Comparison of ENCODE assay signal across 19 cellular contexts in the genomic region with DNA sequence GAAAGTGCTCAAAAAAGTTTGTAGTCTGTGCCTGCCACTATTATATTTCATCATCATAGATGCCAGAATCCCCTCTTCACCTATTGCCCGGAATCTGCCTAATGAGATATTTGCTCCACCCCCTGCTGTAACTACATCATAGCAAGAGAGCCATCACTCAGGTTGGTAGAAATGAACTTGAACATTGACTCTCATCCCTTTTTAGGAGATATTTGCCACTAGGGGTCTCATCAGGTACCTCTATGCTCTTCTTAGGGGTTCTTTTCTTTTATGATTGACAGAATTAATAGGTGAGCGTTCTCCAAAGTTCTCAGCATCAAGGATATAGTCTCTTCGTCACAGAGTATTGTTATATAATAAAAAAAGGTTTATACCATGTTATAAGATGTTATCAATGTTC. TPM values are rescaled to one million over a fixed set of nuclear protein-coding genes. Genes with fewer than 3 reads are reported as not detected.
DNase-seq lines count a peak whose midpoint lies in the region; ATAC-seq and TF ChIP-seq lines count a peak whose summit lies in the region.
"Had no signal": no experiment of that assay in that cellular context is flagged by ENCODE, and none has a peak within 500 bp of the region (broad histone marks: within the 10 kb centered on the region; RNA-seq: fewer than 3 reads in every experiment).

No MANE protein-coding gene starts in this region.

- H3K4me1 ChIP-seq in OCI-LY3 (ENCODE audit: low read length) (peaks cover 6% of the 10 kb centered on the region), foreskin keratinocyte (no peaks in the 10 kb centered on the region)
- H3K4me1 ChIP-seq: BE2C had no signal

- no peak overlapping the region for H2AFZ ChIP-seq in OCI-LY3 (ENCODE audit: low read depth, low read length)

- no peaks in the 10 kb centered on the region for H3K36me3 ChIP-seq in GM06990 (ENCODE audit: control insufficient read depth, insufficient read depth, low read length)
- no peaks in the 10 kb centered on the region for H3K36me3 ChIP-seq in OCI-LY3 (replicated peaks; ENCODE audit: low read depth, low read length)
- H3K36me3 ChIP-seq: BE2C had no signal

- ATAC-seq in foreskin keratinocyte (no peak), GM18861 (IDR thresholded peaks at IDR 0.05; ENCODE audit: unreplicated experiment) (no peak), GM21717 (IDR thresholded peaks at IDR 0.05; ENCODE audit: unreplicated experiment) (no peak)
- ATAC-seq: GM12878, HCT116 had no signal

- TF ChIP-seq CTCF in GM06990 (IDR thresholded peaks at IDR 0.05; ENCODE audit: insufficient read depth, low read length, poor library complexity, severe bottlenecking) (peak; percentile 23), OCI-LY3 (IDR thresholded peaks at IDR 0.05; ENCODE audit: low read depth, low read length) (peak; percentile 23), foreskin keratinocyte (conservative IDR thresholded peaks at IDR 0.05) (peak; percentile 6)

- no peak for DNase-seq in GM06990 (ENCODE audit: extremely low read depth, insufficient read length)
- peak; percentile 15 for DNase-seq in Jurkat, Clone E6-1 (ENCODE audit: low read depth, low spot score)
- DNase-seq in foreskin keratinocyte = no peak
- DNase-seq in DMS53 (lab: John Stamatoyannopoulos, UW) = no peak
- no peak for DNase-seq in NCI-H146 (lab: John Stamatoyannopoulos, UW)
- DNase-seq: BE2C; CD4-positive, alpha-beta memory T cell; DMS153; DND-41; GF-D8; KG1 had no signal

- H3K27me3 ChIP-seq in GM06990 (replicated peaks; ENCODE audit: control insufficient read depth, insufficient read depth, low read length) (peaks cover 2% of the 10 kb centered on the region; the same call in 1 of the 2 replicates), OCI-LY3 (ENCODE audit: low read depth, low read length) (peaks cover 36% of the 10 kb centered on the region), foreskin keratinocyte (peaks cover 21% of the 10 kb centered on the region)

- H3K4me2 ChIP-seq in OCI-LY3 (ENCODE audit: low read length) = no peak overlapping the region

- H3K4me3 ChIP-seq in GM06990 (replicated peaks; ENCODE audit: low read depth, low read length) (no peak overlapping the region), OCI-LY3 (ENCODE audit: low read length) (no peak overlapping the region)
- no peak overlapping the region for H3K4me3 ChIP-seq in Jurkat, Clone E6-1 (ENCODE audit: low read length)
- H3K4me3 ChIP-seq: GM12878 had no signal

- no peak overlapping the region for H3K9ac ChIP-seq in OCI-LY3 (ENCODE audit: low read length)

- no peaks in the 10 kb centered on the region for H4K20me1 ChIP-seq in OCI-LY3 (ENCODE audit: insufficient read depth, low read length)

- H3K27ac ChIP-seq in OCI-LY3 (ENCODE audit: low read length) = no peak overlapping the region
- no peak overlapping the region for H3K27ac ChIP-seq in foreskin keratinocyte
- H3K27ac ChIP-seq: C4-2B, HL-60 had no signal

- no peaks in the 10 kb centered on the region for H3K79me2 ChIP-seq in OCI-LY3 (ENCODE audit: low read length)

- H3K9me3 ChIP-seq in OCI-LY3 (ENCODE audit: insufficient read depth, low read length) = no peaks in the 10 kb centered on the region
- H3K9me3 ChIP-seq: BE2C had no signal

RNA-seq across cellular contexts. Expression of a gene that starts 20.0 kb away (rescaled TPM):
- not detected for polyA plus RNA-seq in Jurkat, Clone E6-1 (2012; ENCODE audit: insufficient read depth, insufficient read length)
- total RNA-seq in foreskin keratinocyte = not detected in 2 replicates
- polyA plus RNA-seq in foreskin keratinocyte = not detected in 2 replicates
- total RNA-seq: CD4-positive, alpha-beta memory T cell had no signal
- polyA plus RNA-seq: CD4-positive, alpha-beta memory T cell had no signal

RNA-seq across cellular contexts. Expression of a gene that starts 24.6 kb away (rescaled TPM):
- polyA plus RNA-seq in Jurkat, Clone E6-1 (2012; ENCODE audit: insufficient read depth, insufficient read length) = 4.1 TPM
- not detected in 2 replicates for total RNA-seq in foreskin keratinocyte
- polyA plus RNA-seq in foreskin keratinocyte = 0.08 TPM in 1 of 2 replicates, not detected in the other
- total RNA-seq: CD4-positive, alpha-beta memory T cell had no signal
- polyA plus RNA-seq: CD4-positive, alpha-beta memory T cell had no signal

RNA-seq across cellular contexts. Expression of a gene that starts 42.1 kb away (rescaled TPM):
- not detected for polyA plus RNA-seq in Jurkat, Clone E6-1 (2012; ENCODE audit: insufficient read depth, insufficient read length)
- total RNA-seq in foreskin keratinocyte = not detected in 2 replicates
- polyA plus RNA-seq in foreskin keratinocyte = not detected in 2 replicates
- total RNA-seq: CD4-positive, alpha-beta memory T cell; H1 had no signal
- polyA plus RNA-seq: CD4-positive, alpha-beta memory T cell; H1 had no signal
